ENCODE assay signal across 17 cellular contexts in genomic region chr11:63941901-63942300, GRCh38.
"Had no signal": no experiment of that assay in that cellular context is flagged by ENCODE, and none has a peak within 500 bp of the region (broad histone marks: within the 10 kb centered on the region; RNA-seq: fewer than 3 reads in every experiment).

No MANE protein-coding gene starts in this region.

- H3K4me3 Mint-ChIP-seq: activated CD4-positive, alpha-beta T cell treated with anti-CD3 and anti-CD28 coated beads, Interleukin-2, amount 10 ng/mL, durations not matched to agents 7 days and 5 days; activated T-helper 1 cell treated with anti-CD3 and anti-CD28 coated beads, Interleukin-12 subunit alpha, Interleukin-12 subunit beta, Interleukin-2, Interleukin-4 antibody, amounts not matched to agents 30 ng/mL and 10 ng/mL and 1 ng/mL, durations not matched to agents 14 hours and 24 hours and 36 hours had no signal

- H3K27ac ChIP-seq: gastroesophageal sphincter, tibial nerve had no signal

- H3K36me3 ChIP-seq: breast epithelium had no signal

- H3K4me3 ChIP-seq: breast epithelium, gastroesophageal sphincter, lung, tibial nerve had no signal

- H3K27ac Mint-ChIP-seq: activated CD4-positive, alpha-beta T cell treated with anti-CD3 and anti-CD28 coated beads, Interleukin-2, amount 10 ng/mL, durations not matched to agents 7 days and 5 days; activated T-helper 1 cell treated with anti-CD3 and anti-CD28 coated beads, Interleukin-12 subunit alpha, Interleukin-12 subunit beta, Interleukin-2, Interleukin-4 antibody, amounts not matched to agents 30 ng/mL and 10 ng/mL and 1 ng/mL, durations not matched to agents 14 hours and 24 hours and 36 hours had no signal

- DNase-seq: activated CD4-positive, alpha-beta T cell treated with anti-CD3 and anti-CD28 coated beads, Interleukin-2, amount 10 ng/mL, durations not matched to agents 7 days and 5 days; activated CD4-positive, CD25-positive, alpha-beta regulatory T cell; activated CD8-positive, alpha-beta memory T cell treated with anti-CD3 and anti-CD28 coated beads, Interleukin-2, amount 50 U/mL, for 48 hours; activated naive CD4-positive, alpha-beta T cell; aorta; left colon; posterior cingulate gyrus; retina; stimulated activated CD4-positive, alpha-beta T cell treated with anti-CD3 and anti-CD28 coated beads, Interleukin-2, amount 100 ng/mL, for 48 hours; stimulated activated naive CD4-positive, alpha-beta T cell treated with Interleukin-2 at 50 U/mL for 16 hours; substantia nigra; T-helper 2 cell had no signal

- H3K27me3 ChIP-seq: breast epithelium, gastroesophageal sphincter, tibial nerve had no signal

- ATAC-seq: gastroesophageal sphincter, left colon had no signal

- H3K27me3 Mint-ChIP-seq: activated CD4-positive, alpha-beta T cell treated with anti-CD3 and anti-CD28 coated beads, Interleukin-2, amount 10 ng/mL, durations not matched to agents 7 days and 5 days had no signal

- H3K9me3 ChIP-seq: breast epithelium, gastroesophageal sphincter, tibial nerve had no signal

- H3K9me3 Mint-ChIP-seq: activated CD4-positive, alpha-beta T cell treated with anti-CD3 and anti-CD28 coated beads, Interleukin-2, amount 10 ng/mL, durations not matched to agents 7 days and 5 days; activated T-helper 1 cell treated with anti-CD3 and anti-CD28 coated beads, Interleukin-12 subunit alpha, Interleukin-12 subunit beta, Interleukin-2, Interleukin-4 antibody, amounts not matched to agents 30 ng/mL and 10 ng/mL and 1 ng/mL, durations not matched to agents 14 hours and 24 hours and 36 hours had no signal
